In the genomic region with DNA sequence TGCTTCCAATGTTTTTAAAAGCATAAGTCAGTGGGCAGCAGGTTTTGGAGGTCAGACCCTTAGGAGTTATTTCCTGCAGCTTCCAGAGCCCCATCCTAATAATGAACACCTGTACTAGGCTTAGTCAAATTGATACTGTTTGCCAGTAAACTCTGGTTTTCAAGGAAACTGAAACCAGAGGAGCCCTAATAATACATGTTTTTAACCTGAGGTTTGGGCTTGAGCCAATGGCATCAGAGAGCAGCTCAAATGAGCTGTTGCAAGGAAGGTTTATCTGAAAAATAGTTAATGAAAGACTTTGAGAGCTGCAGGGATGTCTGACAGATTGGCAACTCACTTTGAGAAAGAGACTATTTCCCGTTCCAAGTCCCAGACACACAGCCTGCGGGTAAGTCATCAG, we compare ENCODE assay signal across 17 cellular contexts. TPM values are rescaled to one million over a fixed set of nuclear protein-coding genes. Genes with fewer than 3 reads are reported as not detected.
DNase-seq lines count a peak whose midpoint lies in the region; ATAC-seq and TF ChIP-seq lines count a peak whose summit lies in the region.
"Had no signal": no experiment of that assay in that cellular context is flagged by ENCODE, and none has a peak within 500 bp of the region (broad histone marks: within the 10 kb centered on the region; RNA-seq: fewer than 3 reads in every experiment).

No MANE protein-coding gene starts in this region.

- no peak overlapping the region for H3K4me3 ChIP-seq in astrocyte of the spinal cord (ENCODE audit: low read depth, low read length)
- H3K4me3 ChIP-seq in effector memory CD4-positive, alpha-beta T cell (ENCODE audit: insufficient read depth, low read depth, low read length, poor library complexity, severe bottlenecking), result no peak overlapping the region
- H3K4me3 ChIP-seq: HAP-1, heart right ventricle, right lobe of liver, stomach had no signal

- H3K9me3 ChIP-seq in effector memory CD4-positive, alpha-beta T cell (ENCODE audit: control insufficient read depth, low read length), result no peaks in the 10 kb centered on the region
- H3K9me3 ChIP-seq in CD4-positive, alpha-beta T cell (ENCODE audit: control insufficient read depth, low read length), result no peaks in the 10 kb centered on the region
- H3K9me3 ChIP-seq: HAP-1, heart right ventricle, right lobe of liver, stomach had no signal

- no peak overlapping the region for H3K27ac ChIP-seq in effector memory CD4-positive, alpha-beta T cell (ENCODE audit: insufficient read depth, low read length, poor library complexity, severe bottlenecking)
- H3K27ac ChIP-seq in CD4-positive, alpha-beta T cell (ENCODE audit: low read depth, low read length), result no peak overlapping the region
- H3K27ac ChIP-seq: heart right ventricle, right lobe of liver, stomach had no signal

- in situ Hi-C loops in astrocyte of the spinal cord (cut with HindIII; ENCODE audit: low sequenced_read_pairs), result no loop called here

- ATAC-seq in GM18508 (IDR thresholded peaks at IDR 0.05; ENCODE audit: insufficient read depth, unreplicated experiment), result peak; percentile 36
- peak; percentile 48 for ATAC-seq in GM21447 (IDR thresholded peaks at IDR 0.05; ENCODE audit: unreplicated experiment)
- ATAC-seq in HG03064 (IDR thresholded peaks at IDR 0.05; ENCODE audit: low read depth, unreplicated experiment), result peak; percentile 48
- no peak for ATAC-seq in CD4-positive, alpha-beta T cell (ENCODE audit: poor library complexity)
- ATAC-seq: heart right ventricle, right lobe of liver had no signal

- intact Hi-C loops in CD4-positive, alpha-beta T cell (cut with DNase I, micrococcal nuclease), result no loop called here

- H3K27ac Mint-ChIP-seq in CD4-positive, alpha-beta T cell, result no peak overlapping the region

- POLR2A ChIA-PET in CD4-positive, alpha-beta T cell (lab: Charles Lee), result no interaction called here

- DNase-seq in astrocyte of the spinal cord (ENCODE audit: low read depth, low spot score) (peak; percentile 40), NCI-H82 treated with DMSO at 0.1 percent for 48 hours (lab: John Stamatoyannopoulos, UW; ENCODE audit: unreplicated experiment) (no peak)
- no peak for DNase-seq in effector memory CD4-positive, alpha-beta T cell
- no peak for DNase-seq in central memory CD4-positive, alpha-beta T cell
- no peak for DNase-seq in CD4-positive, alpha-beta T cell
- DNase-seq: activated CD4-positive, alpha-beta T cell treated with anti-CD3 and anti-CD28 coated beads for 48 hours; DMS79; heart right ventricle; NCI-H446 treated with DMSO at 0.1 percent for 48 hours; right lobe of liver; stomach; T-helper 2 cell had no signal

- peaks cover 3% of the 10 kb centered on the region for H3K9me3 Mint-ChIP-seq in CD4-positive, alpha-beta T cell

- H3K4me1 ChIP-seq in effector memory CD4-positive, alpha-beta T cell (ENCODE audit: control insufficient read depth, insufficient read depth, low read length, poor library complexity, severe bottlenecking), result no peaks in the 10 kb centered on the region
- H3K4me1 ChIP-seq: HAP-1, heart right ventricle, right lobe of liver, stomach had no signal

- no peaks in the 10 kb centered on the region for H3K4me1 Mint-ChIP-seq in CD4-positive, alpha-beta T cell (ENCODE audit: low read depth)

- TF ChIP-seq CTCF in astrocyte of the spinal cord (IDR thresholded peaks at IDR 0.05; ENCODE audit: low read depth, low read length), result no peak
- TF ChIP-seq CTCF in CD4-positive, alpha-beta T cell (IDR thresholded peaks at IDR 0.05), result no peak

- H3K36me3 ChIP-seq in effector memory CD4-positive, alpha-beta T cell (ENCODE audit: control insufficient read depth, insufficient read depth, low read length), result no peaks in the 10 kb centered on the region
- H3K36me3 ChIP-seq: HAP-1, heart right ventricle, right lobe of liver, stomach had no signal

- H3K4me3 Mint-ChIP-seq in CD4-positive, alpha-beta T cell, result no peak overlapping the region

- CTCF ChIA-PET in CD4-positive, alpha-beta T cell (lab: Charles Lee), result no interaction called here

- H3K27me3 ChIP-seq in effector memory CD4-positive, alpha-beta T cell (replicated peaks; ENCODE audit: control insufficient read depth, insufficient read depth, low read length, poor library complexity, severe bottlenecking), result no peaks in the 10 kb centered on the region
- H3K27me3 ChIP-seq in CD4-positive, alpha-beta T cell (ENCODE audit: control insufficient read depth, insufficient read depth, low read length), result no peaks in the 10 kb centered on the region
- H3K27me3 ChIP-seq: heart right ventricle, right lobe of liver, stomach had no signal

- no peaks in the 10 kb centered on the region for H3K36me3 Mint-ChIP-seq in CD4-positive, alpha-beta T cell (ENCODE audit: low read depth)

- H3K27me3 Mint-ChIP-seq in CD4-positive, alpha-beta T cell, result no peaks in the 10 kb centered on the region

RNA-seq across cellular contexts. Expression of a gene that starts 54.6 kb away (rescaled TPM):
- total RNA-seq in CD4-positive, alpha-beta T cell, result not detected
- total RNA-seq: RPMI7951 had no signal
